In genomic region chr22:42595434-42595833, GRCh38 we compare ENCODE assay signal across 35 cellular contexts. TPM values are rescaled to one million over a fixed set of nuclear protein-coding genes. Genes with fewer than 3 reads are reported as not detected.
DNase-seq lines count a peak whose midpoint lies in the region; ATAC-seq, FAIRE-seq and TF ChIP-seq lines count a peak whose summit lies in the region.
"Had no signal": no experiment of that assay in that cellular context is flagged by ENCODE, and none has a peak within 500 bp of the region (broad histone marks: within the 10 kb centered on the region; RNA-seq: fewer than 3 reads in every experiment).

No MANE protein-coding gene starts in this region.

- FAIRE-seq in astrocyte (lab: Jason Lieb, UNC) = no peak
- FAIRE-seq: D721Med, GM12892, H54, islet of Langerhans, small intestine had no signal

- no peak overlapping the region for H4K91ac ChIP-seq in IMR-90 (ENCODE audit: insufficient read depth, low read depth, low read length)

- H3K4me3 ChIP-seq in IMR-90 (ENCODE audit: insufficient read depth, low read depth, low read length) (no peak overlapping the region), astrocyte (ENCODE audit: insufficient read depth, low read depth, low read length) (no peak overlapping the region), heart right ventricle (no peak overlapping the region)
- H3K4me3 ChIP-seq: gastrocnemius medialis, lower lobe of right lung, tibial artery had no signal

- H3K9ac ChIP-seq in IMR-90 (ENCODE audit: low read depth, low read length) = no peak overlapping the region
- H3K9ac ChIP-seq in astrocyte (ENCODE audit: low read length) = no peak overlapping the region

- H2BK120ac ChIP-seq in IMR-90 (ENCODE audit: low read depth, low read length) = no peak overlapping the region

- H3K14ac ChIP-seq in IMR-90 (replicated peaks; ENCODE audit: low read depth, low read length) = no peak overlapping the region

- H3K56ac ChIP-seq in IMR-90 (ENCODE audit: extremely low read depth, insufficient read depth, low read length) = no peak overlapping the region

- no peak overlapping the region for H3K18ac ChIP-seq in IMR-90 (ENCODE audit: low read depth, low read length)

- dilution Hi-C loops in IMR-90 (cut with HindIII; ENCODE audit: low sequenced_read_pairs, unreplicated experiment) = no loop called here

- H3K27ac ChIP-seq in IMR-90 (ENCODE audit: insufficient read depth, low read length) (no peak overlapping the region), astrocyte (ENCODE audit: low read depth, low read length) (no peak overlapping the region), heart right ventricle (peak overlapping the region; percentile 41 to 83 (median 70))
- H3K27ac ChIP-seq: C4-2B, gastrocnemius medialis, tibial artery had no signal

- TF ChIP-seq CTCF in IMR-90 (conservative IDR thresholded peaks at IDR 0.05; ENCODE audit: low read depth, low read length) (no peak), astrocyte (IDR thresholded peaks at IDR 0.05; ENCODE audit: insufficient read depth, low read depth, low read length) (no peak), heart right ventricle (IDR thresholded peaks at IDR 0.05) (no peak), neural crest cell (conservative IDR thresholded peaks at IDR 0.05) (no peak), natural killer cell (IDR thresholded peaks at IDR 0.05) (no peak)

- no peak overlapping the region for H2BK20ac ChIP-seq in IMR-90 (ENCODE audit: low read depth, low read length)

- peaks cover 63% of the 10 kb centered on the region for H3K36me3 ChIP-seq in IMR-90 (ENCODE audit: control insufficient read depth, insufficient read depth, low read length)
- H3K36me3 ChIP-seq in astrocyte (ENCODE audit: insufficient read depth, low read length) = peaks cover 61% of the 10 kb centered on the region
- H3K36me3 ChIP-seq in heart right ventricle = peaks cover 0 to 100% (median 64%) of the 10 kb centered on the region in 9 donors

- H3K23ac ChIP-seq in IMR-90 (ENCODE audit: low read depth, low read length) = no peak overlapping the region

- H3K27me3 ChIP-seq in IMR-90 (ENCODE audit: control insufficient read depth, insufficient read depth, low read length) = no peaks in the 10 kb centered on the region
- no peaks in the 10 kb centered on the region for H3K27me3 ChIP-seq in astrocyte (ENCODE audit: insufficient read depth, low read length)
- H3K27me3 ChIP-seq in heart right ventricle = no peaks in the 10 kb centered on the region
- H3K27me3 ChIP-seq: gastrocnemius medialis, tibial artery had no signal

- H3K27me3 Mint-ChIP-seq in astrocyte (ENCODE audit: low read depth, unreplicated experiment) (no peaks in the 10 kb centered on the region), neural crest cell (ENCODE audit: low read depth) (no peaks in the 10 kb centered on the region), natural killer cell (ENCODE audit: low read depth in 2 of 2) (no peaks in the 10 kb centered on the region)
- H3K27me3 Mint-ChIP-seq: activated naive CD4-positive, alpha-beta T cell treated with anti-CD3 and anti-CD28 coated beads, Interleukin-2, amount 10 ng/mL, durations not matched to agents 7 days and 5 days; stimulated activated memory B cell treated with anti-CD40 and anti-IgM and Interleukin-4, amounts not matched to agents 10 μg/mL and 1 μg/mL and 100 μg/mL, for 72 hours had no signal

- H3K36me3 Mint-ChIP-seq in astrocyte (ENCODE audit: low read depth, unreplicated experiment) (peaks cover 25% of the 10 kb centered on the region), neural crest cell (ENCODE audit: low read depth) (peaks cover 22% of the 10 kb centered on the region), natural killer cell (no peaks in the 10 kb centered on the region)

- H2BK15ac ChIP-seq in IMR-90 (ENCODE audit: low read depth, low read length) = no peak overlapping the region

- H3K9me3 Mint-ChIP-seq in astrocyte (ENCODE audit: unreplicated experiment) = no peaks in the 10 kb centered on the region
- no peaks in the 10 kb centered on the region for H3K9me3 Mint-ChIP-seq in neural crest cell
- H3K9me3 Mint-ChIP-seq in natural killer cell = no peaks in the 10 kb centered on the region
- H3K9me3 Mint-ChIP-seq: activated naive CD4-positive, alpha-beta T cell treated with anti-CD3 and anti-CD28 coated beads, Interleukin-2, amount 10 ng/mL, durations not matched to agents 7 days and 5 days; stimulated activated memory B cell treated with anti-CD40 and anti-IgM and Interleukin-4, amounts not matched to agents 10 μg/mL and 1 μg/mL and 100 μg/mL, for 72 hours had no signal

- peaks cover 40% of the 10 kb centered on the region for H3K79me2 ChIP-seq in astrocyte (ENCODE audit: insufficient read depth, low read length)

- POLR2A ChIA-PET in IMR-90 (lab: Charles Lee; ENCODE audit: unreplicated experiment) = no interaction called here

- H3K4me1 Mint-ChIP-seq in astrocyte (ENCODE audit: low read depth, unreplicated experiment) = peaks cover 3% of the 10 kb centered on the region
- no peaks in the 10 kb centered on the region for H3K4me1 Mint-ChIP-seq in neural crest cell
- no peaks in the 10 kb centered on the region for H3K4me1 Mint-ChIP-seq in natural killer cell
- H3K4me1 Mint-ChIP-seq: activated naive CD4-positive, alpha-beta T cell treated with anti-CD3 and anti-CD28 coated beads, Interleukin-2, amount 10 ng/mL, durations not matched to agents 7 days and 5 days; stimulated activated memory B cell treated with anti-CD40 and anti-IgM and Interleukin-4, amounts not matched to agents 10 μg/mL and 1 μg/mL and 100 μg/mL, for 72 hours had no signal

- CTCF ChIA-PET in IMR-90 (lab: Yijun Ruan, JAX) = interaction anchor here (1.4 kb wide), 1 partner anchor 13 kb away, joined by 3 read pairs; no protein-coding TSS in a partner anchor

- in situ Hi-C loops in IMR-90 (cut with MboI; ENCODE audit: low sequenced_read_pairs) = no loop called here

- TF ChIP-seq POLR2A in IMR-90 (IDR thresholded peaks at IDR 0.05; ENCODE audit: low read depth, low read length) = no peak

- intact Hi-C loops in IMR-90 (cut with micrococcal nuclease) = no loop called here
- intact Hi-C loops in heart right ventricle (cut with DNase I) = no loop called here
- intact Hi-C loops in natural killer cell (cut with micrococcal nuclease) = no loop called here

- 100% methylated on average over 1 of the region's 3 CpGs; no CpG with 5 or more reads in 1 of the 2 experiments for WGBS in IMR-90 (ENCODE audit: extremely low coverage in 2 of 2, insufficient read length in 1 of 2), 2 experiments
- 42 to 51% methylated on average over 3 of the region's 3 CpGs for WGBS in heart right ventricle, 2 donors

- H4K20me1 ChIP-seq in IMR-90 (ENCODE audit: insufficient read depth, low read length) (peaks cover 25% of the 10 kb centered on the region), astrocyte (ENCODE audit: insufficient read depth, low read length) (peaks cover 57% of the 10 kb centered on the region)

- no TSS peak for BruUV-seq in IMR-90 (replicated peaks; lab: Mats Ljungman, UMichigan)

- H3K4ac ChIP-seq in IMR-90 (ENCODE audit: low read depth, low read length) = no peak overlapping the region

- peaks cover 6% of the 10 kb centered on the region for H3K9me1 ChIP-seq in IMR-90 (ENCODE audit: insufficient read depth, low read length)

- H4K5ac ChIP-seq in IMR-90 (ENCODE audit: low read depth, low read length) = no peak overlapping the region

- H2AK5ac ChIP-seq in IMR-90 (ENCODE audit: low read depth, low read length) = no peak overlapping the region

- H2AFZ ChIP-seq in IMR-90 (replicated peaks; ENCODE audit: low read length, poor library complexity) (peak overlapping the region; percentile 29), astrocyte (ENCODE audit: low read depth, low read length) (no peak overlapping the region)

- H3K9me3 ChIP-seq in IMR-90 (ENCODE audit: control insufficient read depth, insufficient read depth, low read length) (no peaks in the 10 kb centered on the region), astrocyte (ENCODE audit: insufficient read depth, low read depth, low read length) (no peaks in the 10 kb centered on the region), heart right ventricle (no peaks in the 10 kb centered on the region)
- H3K9me3 ChIP-seq: gastrocnemius medialis, lower lobe of right lung, tibial artery had no signal

- peak overlapping the region; percentile 72 for H3K27ac Mint-ChIP-seq in astrocyte (ENCODE audit: unreplicated experiment)
- peak overlapping the region; percentile 70 for H3K27ac Mint-ChIP-seq in neural crest cell (ENCODE audit: unreplicated experiment)
- no peak overlapping the region for H3K27ac Mint-ChIP-seq in natural killer cell
- H3K27ac Mint-ChIP-seq: stimulated activated memory B cell treated with anti-CD40 and anti-IgM and Interleukin-4, amounts not matched to agents 10 μg/mL and 1 μg/mL and 100 μg/mL, for 72 hours had no signal

- H3K4me2 ChIP-seq in IMR-90 (ENCODE audit: low read depth, low read length) = no peak overlapping the region
- H3K4me2 ChIP-seq in astrocyte (ENCODE audit: low read length) = no peak overlapping the region

- no peak overlapping the region for H4K8ac ChIP-seq in IMR-90 (ENCODE audit: low read depth in 2 of 2, low read length in 2 of 2)

- H3K4me1 ChIP-seq in IMR-90 (ENCODE audit: control insufficient read depth, insufficient read depth, low read length) = no peaks in the 10 kb centered on the region
- no peaks in the 10 kb centered on the region for H3K4me1 ChIP-seq in astrocyte (ENCODE audit: insufficient read depth, low read length)
- peaks cover 4 to 40% (median 29%) of the 10 kb centered on the region in 9 donors for H3K4me1 ChIP-seq in heart right ventricle
- H3K4me1 ChIP-seq: gastrocnemius medialis, tibial artery had no signal

- H2AK9ac ChIP-seq in IMR-90 (replicated peaks; ENCODE audit: low read depth, low read length, poor library complexity) = no peak overlapping the region

- H3K4me3 Mint-ChIP-seq in astrocyte (ENCODE audit: unreplicated experiment) (no peak overlapping the region), neural crest cell (no peak overlapping the region), natural killer cell (no peak overlapping the region)
- H3K4me3 Mint-ChIP-seq: activated naive CD4-positive, alpha-beta T cell treated with anti-CD3 and anti-CD28 coated beads, Interleukin-2, amount 10 ng/mL, durations not matched to agents 7 days and 5 days; stimulated activated memory B cell treated with anti-CD40 and anti-IgM and Interleukin-4, amounts not matched to agents 10 μg/mL and 1 μg/mL and 100 μg/mL, for 72 hours had no signal

- ATAC-seq in IMR-90 (ENCODE audit: low read depth) (no peak), heart right ventricle (peak; percentile 44 to 86 (median 78)), natural killer cell (no peak), GM21529 (IDR thresholded peaks at IDR 0.05; ENCODE audit: unreplicated experiment) (no peak)
- ATAC-seq: gastrocnemius medialis; stimulated activated memory B cell treated with anti-CD40 and anti-IgM and Interleukin-4, amounts not matched to agents 10 μg/mL and 1 μg/mL and 100 μg/mL, for 72 hours had no signal

- H2BK5ac ChIP-seq in IMR-90 (ENCODE audit: low read depth, low read length, poor library complexity, severe bottlenecking) = no peak overlapping the region

- TF ChIP-seq RAD21 in IMR-90 (IDR thresholded peaks at IDR 0.05; ENCODE audit: low read length) = no peak

- peaks cover 30 to 50% of the 10 kb centered on the region in 2 experiments for H3K79me1 ChIP-seq in IMR-90 (ENCODE audit: low read depth in 1 of 2, low read length in 2 of 2)

- DNase-seq in IMR-90 (no peak), astrocyte (ENCODE audit: low read depth) (peak; percentile 18), heart right ventricle (peak in 1 of 2 donors; percentile 49), neural crest cell (ENCODE audit: low read depth, low spot score) (no peak), natural killer cell (no peak), cerebellar nuclear complex (lab: John Stamatoyannopoulos, UW) (no peak), NAMALWA (ENCODE audit: low spot score) (no peak)
- DNase-seq: activated CD4-positive, alpha-beta T cell treated with anti-CD3 and anti-CD28 coated beads for 1 hour; activated CD8-positive, alpha-beta memory T cell treated with anti-CD3 and anti-CD28 coated beads for 24 hours; activated naive CD4-positive, alpha-beta T cell treated with anti-CD3 and anti-CD28 coated beads, Interleukin-2, amount 10 ng/mL, durations not matched to agents 7 days and 5 days; activated T-cell treated with anti-CD3 and anti-CD28 coated beads, Interleukin-2, amount 50 U/mL, for 1 hour; aorta; EL; erythroblast; gastrocnemius medialis; Karpas-422; lower lobe of right lung; MV-4-11; NCI-H1694; NCI-H2171; NCI-H524; NK-92 treated with Interleukin-12 subunit alpha and Interleukin-12 subunit beta, amount 100 ng/mL, for 24 hours; occipital lobe; SIG-M5; small intestine; stimulated activated CD4-positive, alpha-beta T cell treated with anti-CD3 and anti-CD28 coated beads, Interleukin-2, amount 100 ng/mL, for 48 hours; T-helper 1 cell; tibial artery had no signal

RNA-seq across cellular contexts. Expression of gene POLDIP3, which starts 19.2 kb away (rescaled TPM):
- total RNA-seq in IMR-90 (2012; rRNA removed) (28.1 and 33.9 TPM in 2 replicates), astrocyte (57.1 and 60.3 TPM in 2 replicates), heart right ventricle (10 to 100 TPM; 27.2 to 42.6 (median 33.6) TPM), neural crest cell (110 and 114 TPM in 2 replicates), natural killer cell (10 to 100 TPM; 66.1 to 82.8 (median 70.8) TPM)
- polyA plus RNA-seq in IMR-90 (2012; rRNA removed) (43.6 and 45.4 TPM in 2 replicates), heart right ventricle (10 to 100 TPM; 11.9 to 32.6 TPM)
- polyA plus RNA-seq in IMR-90 (2012; cell fraction: cytosol; rRNA removed) = 23.9 and 40.0 TPM in 2 replicates
- 29.6 and 46.7 TPM in 2 replicates for polyA plus RNA-seq in IMR-90 (2012; cell fraction: nucleus; rRNA removed; ENCODE audit: low replicate concordance)

RNA-seq across cellular contexts. Expression of gene SERHL2, which starts 41.7 kb away (rescaled TPM):
- total RNA-seq in IMR-90 (2012; rRNA removed) = 3.9 and 5.0 TPM in 2 replicates
- polyA plus RNA-seq in IMR-90 (2012; rRNA removed) = 4.5 and 5.6 TPM in 2 replicates
- 2.5 and 4.1 TPM in 2 replicates for polyA plus RNA-seq in IMR-90 (2012; cell fraction: cytosol; rRNA removed)
- polyA plus RNA-seq in IMR-90 (2012; cell fraction: nucleus; rRNA removed; ENCODE audit: low replicate concordance) = 5.6 and 7.3 TPM in 2 replicates
- total RNA-seq in astrocyte = 1.2 and 2.2 TPM in 2 replicates
- 1 to 10 TPM; 1.7 to 6.1 (median 3.5) TPM for total RNA-seq in heart right ventricle
- 1 to 10 TPM; 1.4 to 4.7 TPM for polyA plus RNA-seq in heart right ventricle
- 0.36 and 0.63 TPM in 2 replicates for total RNA-seq in neural crest cell
- total RNA-seq in natural killer cell = under 1 TPM in 2 of 3 donors, not detected in 1; 0.23 to 0.48 TPM

RNA-seq across cellular contexts. Expression of gene ATP5MGL, which starts 45.0 kb away (rescaled TPM):
- total RNA-seq in IMR-90 (2012; rRNA removed) (0.18 TPM in 1 of 2 replicates, not detected in the other), astrocyte (0.48 and 0.50 TPM in 2 replicates), heart right ventricle (1 to 10 TPM in 1 of 10 donors, under 1 TPM in 9; 0.32 to 1.2 (median 0.50) TPM), neural crest cell (0.66 and 1.3 TPM in 2 replicates), natural killer cell (1 to 10 TPM; 4.5 to 6.4 (median 6.1) TPM)
- polyA plus RNA-seq in IMR-90 (2012; rRNA removed) (not detected in 2 replicates), heart right ventricle (not detected)
- not detected in 2 replicates for polyA plus RNA-seq in IMR-90 (2012; cell fraction: cytosol; rRNA removed)
- polyA plus RNA-seq in IMR-90 (2012; cell fraction: nucleus; rRNA removed; ENCODE audit: low replicate concordance) = 0.10 TPM in 1 of 2 replicates, not detected in the other
- total RNA-seq: gastrocnemius medialis had no signal
- polyA plus RNA-seq: aorta had no signal

RNA-seq across cellular contexts. Expression of gene CYB5R3, which starts 53.8 kb away (rescaled TPM):
- 37.5 and 44.1 TPM in 2 replicates for total RNA-seq in IMR-90 (2012; rRNA removed)
- polyA plus RNA-seq in IMR-90 (2012; rRNA removed) = 362 and 405 TPM in 2 replicates
- polyA plus RNA-seq in IMR-90 (2012; cell fraction: cytosol; rRNA removed) = 217 and 450 TPM in 2 replicates
- polyA plus RNA-seq in IMR-90 (2012; cell fraction: nucleus; rRNA removed; ENCODE audit: low replicate concordance) = 98.1 and 215 TPM in 2 replicates
- total RNA-seq in astrocyte = 181 and 198 TPM in 2 replicates
- total RNA-seq in heart right ventricle = 100 to 1,000 TPM; 261 to 633 (median 312) TPM
- 100 to 1,000 TPM in 1 of 2 donors, 10 to 100 TPM in 1; 91.9 to 303 TPM for polyA plus RNA-seq in heart right ventricle
- 105 and 106 TPM in 2 replicates for total RNA-seq in neural crest cell
- total RNA-seq in natural killer cell = 10 to 100 TPM; 55.7 to 72.6 (median 68.0) TPM

Comparison
In these comparisons a context has a peak if more than half of its experiments do, and no peak if none do; other contexts are left out.
1. ATAC-seq: peak in heart right ventricle (8 of 8); none in IMR-90 (single experiment), natural killer cell (0 of 3) and GM21529 (single experiment).
2. H3K27ac ChIP-seq: peak in heart right ventricle (10 of 10); none in IMR-90 (single experiment) and astrocyte (single experiment).
3. H3K27ac Mint-ChIP-seq: peak in astrocyte (single experiment) and neural crest cell (single experiment); none in natural killer cell (0 of 2).